8 cellular contexts compared by ENCODE assay signal in the genomic region with DNA sequence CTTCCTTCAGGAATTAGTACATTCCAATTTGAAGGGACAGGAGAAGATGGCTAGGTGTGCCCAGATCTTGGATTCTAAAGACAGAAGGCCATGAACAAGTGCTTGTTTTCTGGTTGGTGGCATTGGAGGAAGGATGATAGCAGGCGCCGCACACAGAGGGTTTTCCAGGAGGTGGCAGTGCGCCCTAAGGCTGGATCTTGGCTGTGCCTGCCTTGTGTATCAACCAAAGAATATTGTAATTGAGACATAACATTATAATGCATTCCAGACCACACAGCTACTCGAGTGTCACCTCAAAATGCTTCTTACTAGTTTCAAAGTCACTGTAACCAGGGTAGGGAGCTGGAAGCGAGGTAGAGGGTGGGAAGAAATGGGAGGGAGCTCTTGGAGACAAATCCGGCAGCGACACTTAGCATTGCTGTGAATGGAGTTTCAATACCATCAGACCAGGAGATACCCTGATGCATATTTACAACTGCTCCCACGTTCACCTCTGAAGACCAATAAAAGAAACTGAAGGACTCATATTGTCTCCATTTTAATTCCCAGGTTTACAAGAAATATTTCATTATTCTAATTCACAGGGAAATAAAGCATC. TPM values are rescaled to one million over a fixed set of nuclear protein-coding genes. Genes with fewer than 3 reads are reported as not detected.
DNase-seq lines count a peak whose midpoint lies in the region; ATAC-seq and TF ChIP-seq lines count a peak whose summit lies in the region.

No MANE protein-coding gene starts in this region.

- CTCF ChIA-PET in activated naive CD4-positive, alpha-beta T cell treated with anti-CD3 and anti-CD28 coated beads for 36 hours (lab: Charles Lee) = interaction anchor here (1.2 to 1.8 kb wide), 4 partner anchors 40 to 494 kb away, joined by 3 to 16 read pairs (median 6); no protein-coding TSS in a partner anchor

- H3K36me3 Mint-ChIP-seq in activated naive CD4-positive, alpha-beta T cell treated with anti-CD3 and anti-CD28 coated beads for 36 hours (ENCODE audit: low read depth) = no peaks in the 10 kb centered on the region

- H3K27ac Mint-ChIP-seq in activated naive CD4-positive, alpha-beta T cell treated with anti-CD3 and anti-CD28 coated beads for 36 hours = no peak overlapping the region

- intact Hi-C loops in activated naive CD4-positive, alpha-beta T cell treated with anti-CD3 and anti-CD28 coated beads for 36 hours (cut with micrococcal nuclease) = loop anchor here (1.0 to 5.0 kb wide), 5 partner anchors 64 to 493 kb away; no protein-coding TSS in a partner anchor

- ATAC-seq in gastroesophageal sphincter (peak; percentile 82), GM19395 (IDR thresholded peaks at IDR 0.05; ENCODE audit: unreplicated experiment) (no peak), HG03439 (IDR thresholded peaks at IDR 0.05; ENCODE audit: unreplicated experiment) (no peak)

- no peak for TF ChIP-seq EP300 in gastroesophageal sphincter (IDR thresholded peaks at IDR 0.05)

- peaks cover 14% of the 10 kb centered on the region for H3K4me1 Mint-ChIP-seq in activated naive CD4-positive, alpha-beta T cell treated with anti-CD3 and anti-CD28 coated beads for 36 hours (ENCODE audit: low read depth)

- TF ChIP-seq POLR2A in gastroesophageal sphincter (IDR thresholded peaks at IDR 0.05) = no peak

- peak overlapping the region in 2 of 4 donors; percentile 13 to 33 for H3K27ac ChIP-seq in gastroesophageal sphincter

- no peaks in the 10 kb centered on the region for H3K27me3 ChIP-seq in gastroesophageal sphincter

- H3K36me3 ChIP-seq in gastroesophageal sphincter = no peaks in the 10 kb centered on the region

- peak; percentile 73 to 89 (median 82) for TF ChIP-seq CTCF in gastroesophageal sphincter (IDR thresholded peaks at IDR 0.05)

- H3K4me3 Mint-ChIP-seq in activated naive CD4-positive, alpha-beta T cell treated with anti-CD3 and anti-CD28 coated beads for 36 hours = no peak overlapping the region

- H3K4me1 ChIP-seq in gastroesophageal sphincter = peaks cover 0 to 30% (median 0%) of the 10 kb centered on the region in 3 donors

- in situ Hi-C loops in Caki2 (cut with HindIII; ENCODE audit: low pct_unique_long_range_greater_than_20kb, low sequenced_read_pairs) = no loop called here

- 28 to 50% methylated on average over 8 of the region's 8 CpGs for WGBS in gastroesophageal sphincter (ENCODE audit: low coverage in 1 of 2), 2 donors

- peak; percentile 46 for DNase-seq in Caki2 (ENCODE audit: low read depth)
- peak; percentile 69 for DNase-seq in LHCN-M2 (ENCODE audit: low read depth)
- peak; percentile 66 for DNase-seq in RPMI7951 (ENCODE audit: low read depth)
- peak; percentile 73 for DNase-seq in activated naive CD4-positive, alpha-beta T cell treated with anti-CD3 and anti-CD28 coated beads for 36 hours
- peak; percentile 83 for DNase-seq in occipital lobe (lab: John Stamatoyannopoulos, UW)

- no peaks in the 10 kb centered on the region for H3K27me3 Mint-ChIP-seq in activated naive CD4-positive, alpha-beta T cell treated with anti-CD3 and anti-CD28 coated beads for 36 hours (ENCODE audit: low read depth)

- no peaks in the 10 kb centered on the region for H3K9me3 ChIP-seq in gastroesophageal sphincter

- H3K4me3 ChIP-seq in gastroesophageal sphincter = no peak overlapping the region

- H3K9me3 Mint-ChIP-seq in activated naive CD4-positive, alpha-beta T cell treated with anti-CD3 and anti-CD28 coated beads for 36 hours = no peaks in the 10 kb centered on the region

RNA-seq across cellular contexts. Expression of a gene that starts 42.5 kb away (rescaled TPM):
- total RNA-seq in Caki2 (2014; rRNA removed; shearing (Covaris generic); ENCODE audit: low replicate concordance) = 1.2 TPM in 1 of 2 replicates, not detected in the other
- total RNA-seq in LHCN-M2 (2014; rRNA removed) = not detected in 2 replicates
- polyA plus RNA-seq in LHCN-M2 (2012) = not detected
- total RNA-seq in RPMI7951 (2014; rRNA removed; shearing (Covaris generic)) = not detected in 2 replicates
- not detected for total RNA-seq in activated naive CD4-positive, alpha-beta T cell treated with anti-CD3 and anti-CD28 coated beads for 36 hours
- 1 to 10 TPM in 3 of 4 donors, under 1 TPM in 1; 0.27 to 2.0 (median 1.9) TPM for total RNA-seq in gastroesophageal sphincter
- total RNA-seq in occipital lobe = not detected
